In genomic region chr20:35952480-35953410, GRCh38 we compare ENCODE assay signal across 8 cellular contexts. TPM values are rescaled to one million over a fixed set of nuclear protein-coding genes. Genes with fewer than 3 reads are reported as not detected.
DNase-seq lines count a peak whose midpoint lies in the region; ATAC-seq and TF ChIP-seq lines count a peak whose summit lies in the region.

No MANE protein-coding gene starts in this region.

- peak overlapping the region; percentile 97 for H3K27ac Mint-ChIP-seq in dendritic cell treated with granulocyte-macrophage colony-stimulating factor and Interleukin-4, amounts not matched to agents 40 ng/mL and 50 ng/mL, for 4 days

- no peak for TF ChIP-seq POLR2A in Peyer's patch (IDR thresholded peaks at IDR 0.05)

- H3K4me3 ChIP-seq in Peyer's patch (peak overlapping the region; percentile 63 to 97 (median 86)), muscle layer of duodenum (ENCODE audit: low read depth in 1 of 2, low read length in 2 of 2) (peak overlapping the region; percentile 71 to 90)

- H3K4me1 ChIP-seq in Peyer's patch (peaks cover 0 to 27% (median 9%) of the 10 kb centered on the region in 4 donors), muscle layer of duodenum (ENCODE audit: control insufficient read depth in 1 of 2, insufficient read depth in 2 of 2, low read length in 2 of 2) (peaks cover 12 to 22% of the 10 kb centered on the region in 2 donors)

- peak overlapping the region; percentile 99 for H3K4me3 Mint-ChIP-seq in dendritic cell treated with granulocyte-macrophage colony-stimulating factor and Interleukin-4, amounts not matched to agents 40 ng/mL and 50 ng/mL, for 4 days

- no peak for ATAC-seq in GM21528 (IDR thresholded peaks at IDR 0.05; ENCODE audit: low FRiP score, unreplicated experiment)

- H3K27ac ChIP-seq in Peyer's patch (peak overlapping the region; percentile 94 to 100 (median 98)), muscle layer of duodenum (ENCODE audit: low read length) (peak overlapping the region; percentile 94)

- intact Hi-C loops in dendritic cell treated with granulocyte-macrophage colony-stimulating factor and Interleukin-4, amounts not matched to agents 40 ng/mL and 50 ng/mL, for 4 days (cut with micrococcal nuclease): no loop called here

- peaks cover 8% of the 10 kb centered on the region for H3K4me1 Mint-ChIP-seq in dendritic cell treated with granulocyte-macrophage colony-stimulating factor and Interleukin-4, amounts not matched to agents 40 ng/mL and 50 ng/mL, for 4 days (ENCODE audit: low read depth)

- H3K9me3 Mint-ChIP-seq in dendritic cell treated with granulocyte-macrophage colony-stimulating factor and Interleukin-4, amounts not matched to agents 40 ng/mL and 50 ng/mL, for 4 days: no peaks in the 10 kb centered on the region

- peaks cover 42% of the 10 kb centered on the region for H3K36me3 Mint-ChIP-seq in dendritic cell treated with granulocyte-macrophage colony-stimulating factor and Interleukin-4, amounts not matched to agents 40 ng/mL and 50 ng/mL, for 4 days (ENCODE audit: low read depth)

- no peaks in the 10 kb centered on the region for H3K27me3 Mint-ChIP-seq in dendritic cell treated with granulocyte-macrophage colony-stimulating factor and Interleukin-4, amounts not matched to agents 40 ng/mL and 50 ng/mL, for 4 days

- TF ChIP-seq CTCF in Peyer's patch (IDR thresholded peaks at IDR 0.05): no peak

- peaks cover 0 to 4% (median 0%) of the 10 kb centered on the region in 3 donors for H3K36me3 ChIP-seq in Peyer's patch
- peaks cover 4 to 6% of the 10 kb centered on the region in 2 donors for H3K36me3 ChIP-seq in muscle layer of duodenum (ENCODE audit: control insufficient read depth in 1 of 2, insufficient read depth in 2 of 2, low read length in 2 of 2)

- no peaks in the 10 kb centered on the region for H3K9me3 ChIP-seq in Peyer's patch
- no peaks in the 10 kb centered on the region for H3K9me3 ChIP-seq in muscle layer of duodenum (ENCODE audit: control insufficient read depth in 1 of 2, low read length in 2 of 2)

- DNase-seq in activated CD4-positive, alpha-beta T cell treated with anti-CD3 and anti-CD28 coated beads, Interleukin-2, amount 50 U/mL, for 48 hours: peak; percentile 7 to 11
- no peak for DNase-seq in activated CD4-positive, alpha-beta T cell treated with anti-CD3 and anti-CD28 coated beads, Interleukin-2, amount 50 U/mL, for 4 hours
- no peak for DNase-seq in Peyer's patch
- DNase-seq in midbrain (lab: John Stamatoyannopoulos, UW): no peak
- no peak for DNase-seq in NCI-H2107 treated with DMSO at 0.1 percent for 48 hours (lab: John Stamatoyannopoulos, UW; ENCODE audit: unreplicated experiment)

- no peaks in the 10 kb centered on the region for H3K27me3 ChIP-seq in Peyer's patch
- H3K27me3 ChIP-seq in muscle layer of duodenum (ENCODE audit: low read depth, low read length): no peaks in the 10 kb centered on the region

RNA-seq across cellular contexts. Expression of gene SCAND1, which starts 1.6 kb away (rescaled TPM):
- total RNA-seq in Peyer's patch: 100 to 1,000 TPM in 1 of 4 donors, 10 to 100 TPM in 3; 61.1 to 133 (median 83.4) TPM

RNA-seq across cellular contexts. Expression of gene CNBD2, which starts 15.6 kb away (rescaled TPM):
- 10 to 100 TPM in 1 of 4 donors, 1 to 10 TPM in 3; 4.3 to 17.9 (median 8.6) TPM for total RNA-seq in Peyer's patch

Comparison
In these comparisons a context has a peak if more than half of its experiments do, and no peak if none do; other contexts are left out.
1. DNase-seq: peak in activated CD4-positive, alpha-beta T cell treated with anti-CD3 and anti-CD28 coated beads, Interleukin-2, amount 50 U/mL, for 48 hours (2 of 2); none in activated CD4-positive, alpha-beta T cell treated with anti-CD3 and anti-CD28 coated beads, Interleukin-2, amount 50 U/mL, for 4 hours (0 of 2), Peyer's patch (0 of 3), midbrain (single experiment) and NCI-H2107 treated with DMSO at 0.1 percent for 48 hours (single experiment).